Comparison of ENCODE assay signal across 8 cellular contexts in genomic region chr11:117145393-117145761, GRCh38. TPM values are rescaled to one million over a fixed set of nuclear protein-coding genes. Genes with fewer than 3 reads are reported as not detected.
A peak's percentile ranks its signal among the peaks of the same experiment; 100 is the strongest.
DNase-seq lines count a peak whose midpoint lies in the region; ATAC-seq, FAIRE-seq and TF ChIP-seq lines count a peak whose summit lies in the region.

No MANE protein-coding gene starts in this region.

- intact Hi-C loops in HepG2 (cut with micrococcal nuclease; ENCODE audit: unreplicated experiment), result no loop called here

- H3K4me3 Mint-ChIP-seq in activated T-cell treated with anti-CD3 and anti-CD28 coated beads, Interleukin-2, amount 50 U/mL, for 24 hours, result peak overlapping the region; percentile 98

- POLR2A ChIA-PET in HepG2 (lab: Yijun Ruan, JAX), result interaction anchor here (0.9 to 4.4 kb wide), 8 partner anchors 12 to 319 kb away, joined by 3 to 41 read pairs (median 8); partner anchors contain the start of genes APOA1, CEP164, PCSK7 and RNF214

- no peak for TF ChIP-seq EP300 in HepG2 (IDR thresholded peaks at IDR 0.05; ENCODE audit: low read depth in 2 of 2, low read length in 2 of 2)
- no peak for TF ChIP-seq EP300 in HepG2 (CRISPR knock-in tag; IDR thresholded peaks at IDR 0.05; ENCODE audit: borderline replicate concordance)

- H3K9ac ChIP-seq in HepG2 (ENCODE audit: insufficient read depth, low read depth, low read length), result peak overlapping the region; percentile 76

- no peaks in the 10 kb centered on the region for H3K9me3 Mint-ChIP-seq in activated T-cell treated with anti-CD3 and anti-CD28 coated beads, Interleukin-2, amount 50 U/mL, for 24 hours

- H3K79me2 ChIP-seq in HepG2 (ENCODE audit: insufficient read depth, low read length), result peaks cover 57% of the 10 kb centered on the region

- peaks cover 23% of the 10 kb centered on the region for H3K4me1 ChIP-seq in HepG2 (ENCODE audit: insufficient read depth, low read length)
- H3K4me1 ChIP-seq in thoracic aorta (ENCODE audit: control insufficient read depth in 1 of 2, low read depth in 2 of 2), result peaks cover 30 to 35% of the 10 kb centered on the region in 2 donors

- H3K27ac ChIP-seq in HepG2 (ENCODE audit: extremely low read length, insufficient read depth, low read length) (peak overlapping the region; percentile 62), thoracic aorta (peak overlapping the region; percentile 88 to 91)

- peaks cover 15% of the 10 kb centered on the region for H3K27me3 Mint-ChIP-seq in activated T-cell treated with anti-CD3 and anti-CD28 coated beads, Interleukin-2, amount 50 U/mL, for 24 hours

- H2AFZ ChIP-seq in HepG2 (ENCODE audit: low read length), result no peak overlapping the region

- in situ Hi-C loops in T47D (cut with HindIII; ENCODE audit: low pct_unique_long_range_greater_than_20kb, low sequenced_read_pairs), result no loop called here
- in situ Hi-C loops in HepG2 (cut with HindIII; ENCODE audit: extremely low pct_ligation_motif_present, low pct_unique_long_range_greater_than_20kb), result no loop called here

- ATAC-seq in HepG2, result no peak
- no peak for ATAC-seq in thoracic aorta (ENCODE audit: insufficient number of reproducible peaks, low FRiP score, low read depth)
- ATAC-seq in GM18858 (IDR thresholded peaks at IDR 0.05; ENCODE audit: unreplicated experiment), result no peak
- no peak for ATAC-seq in GM18502 (IDR thresholded peaks at IDR 0.05; ENCODE audit: poor library complexity, unreplicated experiment)

- no peaks in the 10 kb centered on the region; a peak in 1 of 5 replicates for H3K27me3 ChIP-seq in HepG2 (ENCODE audit: control insufficient read depth in 1 of 2, insufficient read depth in 2 of 2, low read length in 2 of 2)
- H3K27me3 ChIP-seq in thoracic aorta (replicated peaks; ENCODE audit: insufficient read depth), result no peaks in the 10 kb centered on the region

- peaks cover 50% of the 10 kb centered on the region for H3K4me1 Mint-ChIP-seq in activated T-cell treated with anti-CD3 and anti-CD28 coated beads, Interleukin-2, amount 50 U/mL, for 24 hours (ENCODE audit: low read depth)

- TF ChIP-seq RAD21 in HepG2 (CRISPR knock-in tag; IDR thresholded peaks at IDR 0.05), result no peak

- H3K4me2 ChIP-seq in HepG2 (ENCODE audit: low read depth, low read length), result peak overlapping the region; percentile 88

- H3K36me3 ChIP-seq in HepG2 (replicated peaks in 1 of 2; ENCODE audit: control insufficient read depth in 1 of 2, insufficient read depth in 2 of 2, low read length in 2 of 2), result peaks cover 5 to 21% of the 10 kb centered on the region in 2 experiments
- no peaks in the 10 kb centered on the region for H3K36me3 ChIP-seq in thoracic aorta

- CTCF ChIA-PET in HepG2 (lab: Yijun Ruan, JAX; ENCODE audit: low intra/inter-chr PET ratio, low total read pairs), result no interaction called here

- no peak for TF ChIP-seq POLR2A in HepG2 (IDR thresholded peaks at IDR 0.05; ENCODE audit: insufficient read depth in 1 of 2, low read depth in 2 of 2, low read length in 2 of 2)

- no peak for FAIRE-seq in HepG2 (lab: Jason Lieb, UNC)

- no peak for DNase-seq in activated T-cell treated with anti-CD3 and anti-CD28 coated beads, Interleukin-2, amount 50 U/mL, for 24 hours
- DNase-seq in activated T-cell treated with anti-CD3 and anti-CD28 coated beads for 4 hours (no peak), NCI-H526 (lab: John Stamatoyannopoulos, UW) (peak; percentile 83 to 84), T47D (ENCODE audit: low read depth in 1 of 2, low spot score in 1 of 2) (peak; percentile 75), HepG2 (ENCODE audit: low spot score) (peak; percentile 16), thoracic aorta (ENCODE audit: low spot score) (no peak)

- H3K27ac Mint-ChIP-seq in activated T-cell treated with anti-CD3 and anti-CD28 coated beads, Interleukin-2, amount 50 U/mL, for 24 hours, result peak overlapping the region; percentile 95

- H3K4me3 ChIP-seq in HepG2 (replicated peaks in 1 of 3; ENCODE audit: insufficient read depth in 1 of 3, low read depth in 2 of 3, low read length in 3 of 3) (peak overlapping the region; percentile 86 to 97 (median 94)), thoracic aorta (peak overlapping the region; percentile 88)

- peaks cover 49% of the 10 kb centered on the region for H4K20me1 ChIP-seq in HepG2 (ENCODE audit: insufficient read depth, low read length)

- BruUV-seq in HepG2 (replicated peaks; lab: Mats Ljungman, UMichigan), result TSS peak; percentile 69

- 6% methylated on average over 2 of the region's 5 CpGs for WGBS in HepG2 (ENCODE audit: low lambda C conversion rate)

- H3K9me3 ChIP-seq in HepG2 (ENCODE audit: low read length), result no peaks in the 10 kb centered on the region
- H3K9me3 ChIP-seq in thoracic aorta, result no peaks in the 10 kb centered on the region

- no peak for TF ChIP-seq CTCF in HepG2 (CRISPR knock-in tag; IDR thresholded peaks at IDR 0.05)
- TF ChIP-seq CTCF in thoracic aorta (IDR thresholded peaks at IDR 0.05), result no peak

- H3K36me3 Mint-ChIP-seq in activated T-cell treated with anti-CD3 and anti-CD28 coated beads, Interleukin-2, amount 50 U/mL, for 24 hours (ENCODE audit: low read depth), result peaks cover 55% of the 10 kb centered on the region

RNA-seq across cellular contexts. Expression of gene PAFAH1B2, which starts 1.3 kb away (rescaled TPM):
- total RNA-seq in HepG2 (2016; rRNA removed; fragmentation: Illumina TruSeq; extraction: Trizol) (104 and 178 TPM in 2 replicates), thoracic aorta (10 to 100 TPM; 66.3 to 75.8 TPM)
- 34.4 and 37.3 TPM in 2 replicates for total RNA-seq in HepG2 (2016; cell fraction: cytosol; rRNA removed; fragmentation: Illumina TruSeq; extraction: Trizol; ENCODE audit: low read depth)
- total RNA-seq in HepG2 (2016; cell fraction: insoluble cytoplasmic fraction; rRNA removed; fragmentation: Illumina TruSeq; extraction: Trizol), result 107 and 164 TPM in 2 replicates
- total RNA-seq in HepG2 (2016; cell fraction: membrane; rRNA removed; fragmentation: Illumina TruSeq; extraction: Trizol), result 37.1 and 43.1 TPM in 2 replicates
- total RNA-seq in HepG2 (2016; cell fraction: nucleus; rRNA removed; fragmentation: Illumina TruSeq; extraction: Trizol), result 42.3 and 46.9 TPM in 2 replicates
- polyA plus RNA-seq in HepG2 (2011; rRNA removed), result 27.0 and 28.8 TPM in 2 replicates
- polyA plus RNA-seq in HepG2 (2011; cell fraction: cytosol; rRNA removed), result 21.8 and 24.3 TPM in 2 replicates
- 15.1 and 15.4 TPM in 2 replicates for polyA plus RNA-seq in HepG2 (2011; cell fraction: nucleus; rRNA removed)
- 23.9 and 26.9 TPM in 2 replicates for polyA plus RNA-seq in HepG2 (2012)
- 2.7 and 3.0 TPM in 2 replicates for polyA plus RNA-seq in HepG2 (2016; cell fraction: cytosol; fragmentation: Illumina TruSeq; extraction: Trizol; ENCODE audit: low read depth)
- 70.7 and 75.2 TPM in 2 replicates for polyA plus RNA-seq in HepG2 (2016; cell fraction: insoluble cytoplasmic fraction; fragmentation: Illumina TruSeq; extraction: Trizol; ENCODE audit: low read depth)
- 12.5 and 14.8 TPM in 2 replicates for polyA plus RNA-seq in HepG2 (2016; cell fraction: membrane; fragmentation: Illumina TruSeq; extraction: Trizol; ENCODE audit: low read depth)
- 26.9 and 30.3 TPM in 2 replicates for polyA plus RNA-seq in HepG2 (2016; cell fraction: nucleus; fragmentation: Illumina TruSeq; extraction: Trizol; ENCODE audit: insufficient read depth, low read depth)
- polyA minus RNA-seq in HepG2 (2011; rRNA and poly(A)+ RNA removed; ENCODE audit: low replicate concordance), result 84.0 and 119 TPM in 2 replicates
- polyA minus RNA-seq in HepG2 (2011; cell fraction: cytosol; rRNA and poly(A)+ RNA removed), result 68.8 and 69.8 TPM in 2 replicates
- polyA minus RNA-seq in HepG2 (2011; cell fraction: nucleus; rRNA and poly(A)+ RNA removed), result 42.0 and 56.1 TPM in 2 replicates

RNA-seq across cellular contexts. Expression of gene SIDT2, which starts 33.2 kb away (rescaled TPM):
- total RNA-seq in HepG2 (2016; rRNA removed; fragmentation: Illumina TruSeq; extraction: Trizol), result 6.8 and 11.5 TPM in 2 replicates
- 8.7 and 10.3 TPM in 2 replicates for total RNA-seq in HepG2 (2016; cell fraction: cytosol; rRNA removed; fragmentation: Illumina TruSeq; extraction: Trizol; ENCODE audit: low read depth)
- 6.4 and 12.0 TPM in 2 replicates for total RNA-seq in HepG2 (2016; cell fraction: insoluble cytoplasmic fraction; rRNA removed; fragmentation: Illumina TruSeq; extraction: Trizol)
- 8.6 and 9.5 TPM in 2 replicates for total RNA-seq in HepG2 (2016; cell fraction: membrane; rRNA removed; fragmentation: Illumina TruSeq; extraction: Trizol)
- 15.6 and 17.2 TPM in 2 replicates for total RNA-seq in HepG2 (2016; cell fraction: nucleus; rRNA removed; fragmentation: Illumina TruSeq; extraction: Trizol)
- polyA plus RNA-seq in HepG2 (2011; rRNA removed), result 26.8 and 28.0 TPM in 2 replicates
- 10.5 and 14.3 TPM in 2 replicates for polyA plus RNA-seq in HepG2 (2011; cell fraction: cytosol; rRNA removed)
- polyA plus RNA-seq in HepG2 (2011; cell fraction: nucleus; rRNA removed), result 82.0 and 109 TPM in 2 replicates
- 15.1 and 15.4 TPM in 2 replicates for polyA plus RNA-seq in HepG2 (2012)
- 1.9 and 2.2 TPM in 2 replicates for polyA plus RNA-seq in HepG2 (2016; cell fraction: cytosol; fragmentation: Illumina TruSeq; extraction: Trizol; ENCODE audit: low read depth)
- polyA plus RNA-seq in HepG2 (2016; cell fraction: insoluble cytoplasmic fraction; fragmentation: Illumina TruSeq; extraction: Trizol; ENCODE audit: low read depth), result 7.8 and 8.9 TPM in 2 replicates
- polyA plus RNA-seq in HepG2 (2016; cell fraction: membrane; fragmentation: Illumina TruSeq; extraction: Trizol; ENCODE audit: low read depth), result 6.0 and 6.6 TPM in 2 replicates
- polyA plus RNA-seq in HepG2 (2016; cell fraction: nucleus; fragmentation: Illumina TruSeq; extraction: Trizol; ENCODE audit: insufficient read depth, low read depth), result 24.9 and 26.7 TPM in 2 replicates
- 25.1 and 71.4 TPM in 2 replicates for polyA minus RNA-seq in HepG2 (2011; rRNA and poly(A)+ RNA removed; ENCODE audit: low replicate concordance)
- 11.7 and 19.1 TPM in 2 replicates for polyA minus RNA-seq in HepG2 (2011; cell fraction: cytosol; rRNA and poly(A)+ RNA removed)
- 32.3 and 34.8 TPM in 2 replicates for polyA minus RNA-seq in HepG2 (2011; cell fraction: nucleus; rRNA and poly(A)+ RNA removed)
- total RNA-seq in thoracic aorta, result 10 to 100 TPM; 55.9 to 82.2 TPM

RNA-seq across cellular contexts. Expression of gene SIK3, which starts 47.1 kb away (rescaled TPM):
- total RNA-seq in HepG2 (2016; rRNA removed; fragmentation: Illumina TruSeq; extraction: Trizol) (9.8 and 11.3 TPM in 2 replicates), thoracic aorta (10 to 100 TPM; 32.9 to 53.7 TPM)
- total RNA-seq in HepG2 (2016; cell fraction: cytosol; rRNA removed; fragmentation: Illumina TruSeq; extraction: Trizol; ENCODE audit: low read depth), result 6.0 and 6.1 TPM in 2 replicates
- 9.5 and 11.9 TPM in 2 replicates for total RNA-seq in HepG2 (2016; cell fraction: insoluble cytoplasmic fraction; rRNA removed; fragmentation: Illumina TruSeq; extraction: Trizol)
- total RNA-seq in HepG2 (2016; cell fraction: membrane; rRNA removed; fragmentation: Illumina TruSeq; extraction: Trizol), result 9.6 and 12.4 TPM in 2 replicates
- total RNA-seq in HepG2 (2016; cell fraction: nucleus; rRNA removed; fragmentation: Illumina TruSeq; extraction: Trizol), result 23.0 and 23.2 TPM in 2 replicates
- 5.7 and 8.0 TPM in 2 replicates for polyA plus RNA-seq in HepG2 (2011; rRNA removed)
- 4.5 and 4.9 TPM in 2 replicates for polyA plus RNA-seq in HepG2 (2011; cell fraction: cytosol; rRNA removed)
- 27.4 and 30.5 TPM in 2 replicates for polyA plus RNA-seq in HepG2 (2011; cell fraction: nucleus; rRNA removed)
- 16.2 and 16.5 TPM in 2 replicates for polyA plus RNA-seq in HepG2 (2012)
- polyA plus RNA-seq in HepG2 (2016; cell fraction: cytosol; fragmentation: Illumina TruSeq; extraction: Trizol; ENCODE audit: low read depth), result 2.3 and 2.6 TPM in 2 replicates
- 8.4 and 11.2 TPM in 2 replicates for polyA plus RNA-seq in HepG2 (2016; cell fraction: insoluble cytoplasmic fraction; fragmentation: Illumina TruSeq; extraction: Trizol; ENCODE audit: low read depth)
- 4.2 and 5.0 TPM in 2 replicates for polyA plus RNA-seq in HepG2 (2016; cell fraction: membrane; fragmentation: Illumina TruSeq; extraction: Trizol; ENCODE audit: low read depth)
- polyA plus RNA-seq in HepG2 (2016; cell fraction: nucleus; fragmentation: Illumina TruSeq; extraction: Trizol; ENCODE audit: insufficient read depth, low read depth), result 23.6 and 25.1 TPM in 2 replicates
- 13.9 and 17.8 TPM in 2 replicates for polyA minus RNA-seq in HepG2 (2011; rRNA and poly(A)+ RNA removed; ENCODE audit: low replicate concordance)
- 5.2 and 6.9 TPM in 2 replicates for polyA minus RNA-seq in HepG2 (2011; cell fraction: cytosol; rRNA and poly(A)+ RNA removed)
- polyA minus RNA-seq in HepG2 (2011; cell fraction: nucleus; rRNA and poly(A)+ RNA removed), result 37.6 and 53.8 TPM in 2 replicates

RNA-seq across cellular contexts. Expression of gene TAGLN, which starts 53.8 kb away (rescaled TPM):
- total RNA-seq in HepG2 (2016; rRNA removed; fragmentation: Illumina TruSeq; extraction: Trizol), result 75.4 and 93.7 TPM in 2 replicates
- total RNA-seq in HepG2 (2016; cell fraction: cytosol; rRNA removed; fragmentation: Illumina TruSeq; extraction: Trizol; ENCODE audit: low read depth), result 15.8 and 16.5 TPM in 2 replicates
- total RNA-seq in HepG2 (2016; cell fraction: insoluble cytoplasmic fraction; rRNA removed; fragmentation: Illumina TruSeq; extraction: Trizol), result 83.7 and 102 TPM in 2 replicates
- 20.1 and 22.3 TPM in 2 replicates for total RNA-seq in HepG2 (2016; cell fraction: membrane; rRNA removed; fragmentation: Illumina TruSeq; extraction: Trizol)
- 36.8 and 37.1 TPM in 2 replicates for total RNA-seq in HepG2 (2016; cell fraction: nucleus; rRNA removed; fragmentation: Illumina TruSeq; extraction: Trizol)
- 12.6 and 14.1 TPM in 2 replicates for polyA plus RNA-seq in HepG2 (2011; rRNA removed)
- polyA plus RNA-seq in HepG2 (2011; cell fraction: cytosol; rRNA removed), result 11.6 and 11.8 TPM in 2 replicates
- 25.0 and 34.5 TPM in 2 replicates for polyA plus RNA-seq in HepG2 (2011; cell fraction: nucleus; rRNA removed)
- polyA plus RNA-seq in HepG2 (2012), result 3.6 and 5.8 TPM in 2 replicates
- polyA plus RNA-seq in HepG2 (2016; cell fraction: cytosol; fragmentation: Illumina TruSeq; extraction: Trizol; ENCODE audit: low read depth), result 19.4 and 20.0 TPM in 2 replicates
- 110 TPM in 2 replicates for polyA plus RNA-seq in HepG2 (2016; cell fraction: insoluble cytoplasmic fraction; fragmentation: Illumina TruSeq; extraction: Trizol; ENCODE audit: low read depth)
- polyA plus RNA-seq in HepG2 (2016; cell fraction: membrane; fragmentation: Illumina TruSeq; extraction: Trizol; ENCODE audit: low read depth), result 20.4 and 20.8 TPM in 2 replicates
- 55.4 and 61.9 TPM in 2 replicates for polyA plus RNA-seq in HepG2 (2016; cell fraction: nucleus; fragmentation: Illumina TruSeq; extraction: Trizol; ENCODE audit: insufficient read depth, low read depth)
- polyA minus RNA-seq in HepG2 (2011; rRNA and poly(A)+ RNA removed; ENCODE audit: low replicate concordance), result 1.5 and 8.0 TPM in 2 replicates
- 2.4 and 3.3 TPM in 2 replicates for polyA minus RNA-seq in HepG2 (2011; cell fraction: cytosol; rRNA and poly(A)+ RNA removed)
- polyA minus RNA-seq in HepG2 (2011; cell fraction: nucleus; rRNA and poly(A)+ RNA removed), result 5.0 and 7.5 TPM in 2 replicates
- total RNA-seq in thoracic aorta, result over 10,000 TPM in 1 of 2 donors, 1,000 to 10,000 TPM in 1; 6,975 to 13,974 TPM

Comparison
In these comparisons a context has a peak if more than half of its experiments do, and no peak if none do; other contexts are left out.
1. DNase-seq: peak in NCI-H526 (2 of 2), T47D (2 of 2) and HepG2 (single experiment); none in activated T-cell treated with anti-CD3 and anti-CD28 coated beads, Interleukin-2, amount 50 U/mL, for 24 hours (single experiment), activated T-cell treated with anti-CD3 and anti-CD28 coated beads for 4 hours (single experiment) and thoracic aorta (single experiment).